15 cellular contexts compared by ENCODE assay signal in the genomic region with DNA sequence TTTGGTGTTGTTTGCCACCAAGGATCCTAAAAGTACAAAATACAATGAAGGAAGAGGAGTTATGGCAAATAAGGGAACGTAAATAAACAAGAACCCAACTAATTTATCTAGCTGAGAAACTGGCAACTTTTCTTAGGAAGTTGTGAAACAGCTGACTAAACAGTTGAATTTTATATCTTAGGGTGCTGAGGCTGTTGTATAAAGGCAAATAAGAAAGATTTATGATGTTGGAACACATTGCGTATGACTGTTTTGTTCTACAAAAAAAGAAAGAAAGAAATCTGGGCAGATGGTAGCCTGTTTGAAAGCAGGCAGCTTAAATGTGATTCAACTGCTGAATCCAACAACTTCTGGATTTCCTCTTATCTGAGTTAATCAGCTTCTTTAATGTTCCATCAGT.
DNase-seq lines count a peak whose midpoint lies in the region; TF ChIP-seq lines count a peak whose summit lies in the region.
"Had no signal": no experiment of that assay in that cellular context is flagged by ENCODE, and none has a peak within 500 bp of the region (broad histone marks: within the 10 kb centered on the region; RNA-seq: fewer than 3 reads in every experiment).

No MANE protein-coding gene starts in this region.

- H3K4me3 ChIP-seq in astrocyte of the spinal cord (ENCODE audit: low read depth, low read length) (no peak overlapping the region), suprapubic skin (no peak overlapping the region)
- H3K4me3 ChIP-seq in effector memory CD4-positive, alpha-beta T cell (ENCODE audit: insufficient read depth, low read depth, low read length, poor library complexity, severe bottlenecking) = no peak overlapping the region
- H3K4me3 ChIP-seq: Peyer's patch had no signal

- in situ Hi-C loops in astrocyte of the spinal cord (cut with HindIII; ENCODE audit: low sequenced_read_pairs) = no loop called here

- no peaks in the 10 kb centered on the region for H3K36me3 ChIP-seq in suprapubic skin
- H3K36me3 ChIP-seq in effector memory CD4-positive, alpha-beta T cell (ENCODE audit: control insufficient read depth, insufficient read depth, low read length) = no peaks in the 10 kb centered on the region
- H3K36me3 ChIP-seq: Peyer's patch had no signal

- H3K9me3 ChIP-seq in suprapubic skin = no peaks in the 10 kb centered on the region
- no peaks in the 10 kb centered on the region for H3K9me3 ChIP-seq in effector memory CD4-positive, alpha-beta T cell (ENCODE audit: control insufficient read depth, low read length)
- H3K9me3 ChIP-seq: Peyer's patch had no signal

- H3K27me3 ChIP-seq in suprapubic skin = no peaks in the 10 kb centered on the region
- H3K27me3 ChIP-seq in effector memory CD4-positive, alpha-beta T cell (replicated peaks; ENCODE audit: control insufficient read depth, insufficient read depth, low read length, poor library complexity, severe bottlenecking) = no peaks in the 10 kb centered on the region
- H3K27me3 ChIP-seq: Peyer's patch had no signal

- DNase-seq in GM03348 (ENCODE audit: low spot score) (peak; percentile 11), astrocyte of the spinal cord (ENCODE audit: low read depth, low spot score) (peak; percentile 10), myocyte (ENCODE audit: low read depth) (peak; percentile 28), suprapubic skin (ENCODE audit: low spot score in 2 of 2) (no peak), DMS153 treated with DMSO at 0.1 percent for 48 hours (lab: John Stamatoyannopoulos, UW; ENCODE audit: unreplicated experiment) (no peak)
- DNase-seq in effector memory CD4-positive, alpha-beta T cell = no peak
- no peak for DNase-seq in stimulated activated naive CD4-positive, alpha-beta T cell (lab: John Stamatoyannopoulos, UW)
- DNase-seq: CD4-positive, alpha-beta T cell; DMS79 treated with DMSO at 0.1 percent for 48 hours; NCI-H1105 treated with DMSO at 0.1 percent for 48 hours; NCI-H187 treated with DMSO at 0.1 percent for 48 hours; NCI-H446; NCI-H748 treated with DMSO at 0.1 percent for 48 hours; Peyer's patch; Right ventricle myocardium superior had no signal

- H3K4me1 ChIP-seq in suprapubic skin = peaks cover 7% of the 10 kb centered on the region
- H3K4me1 ChIP-seq in effector memory CD4-positive, alpha-beta T cell (ENCODE audit: control insufficient read depth, insufficient read depth, low read length, poor library complexity, severe bottlenecking) = no peaks in the 10 kb centered on the region
- H3K4me1 ChIP-seq: Peyer's patch had no signal

- TF ChIP-seq POLR2A in suprapubic skin (IDR thresholded peaks at IDR 0.05) = no peak

- H3K27ac ChIP-seq in suprapubic skin = peak overlapping the region; percentile 15
- H3K27ac ChIP-seq in effector memory CD4-positive, alpha-beta T cell (ENCODE audit: insufficient read depth, low read length, poor library complexity, severe bottlenecking) = no peak overlapping the region
- H3K27ac ChIP-seq: Peyer's patch had no signal

- 22% methylated on average over 2 of the region's 2 CpGs for WGBS in suprapubic skin

- no peak for TF ChIP-seq EP300 in suprapubic skin (IDR thresholded peaks at IDR 0.05)

- TF ChIP-seq CTCF in astrocyte of the spinal cord (IDR thresholded peaks at IDR 0.05; ENCODE audit: low read depth, low read length) (no peak), suprapubic skin (IDR thresholded peaks at IDR 0.05) (no peak)

Comparison
In these comparisons a context has a peak if more than half of its experiments do, and no peak if none do; other contexts are left out.
1. DNase-seq: peak in GM03348 (single experiment), astrocyte of the spinal cord (single experiment) and myocyte (single experiment); none in suprapubic skin (0 of 2), DMS153 treated with DMSO at 0.1 percent for 48 hours (single experiment), effector memory CD4-positive, alpha-beta T cell (0 of 3) and stimulated activated naive CD4-positive, alpha-beta T cell (0 of 6).